ENCODE assay signal across 8 cellular contexts in genomic region chr14:54782803-54783659, GRCh38.
DNase-seq lines count a peak whose midpoint lies in the region; ATAC-seq and TF ChIP-seq lines count a peak whose summit lies in the region.

No MANE protein-coding gene starts in this region.

- H3K27me3 Mint-ChIP-seq in activated CD4-positive, alpha-beta memory T cell treated with anti-CD3 and anti-CD28 coated beads for 36 hours: no peaks in the 10 kb centered on the region

- H3K9me3 Mint-ChIP-seq in activated CD4-positive, alpha-beta memory T cell treated with anti-CD3 and anti-CD28 coated beads for 36 hours: no peaks in the 10 kb centered on the region

- no peaks in the 10 kb centered on the region for H3K36me3 Mint-ChIP-seq in activated CD4-positive, alpha-beta memory T cell treated with anti-CD3 and anti-CD28 coated beads for 36 hours

- POLR2A ChIA-PET in activated CD4-positive, alpha-beta memory T cell treated with anti-CD3 and anti-CD28 coated beads for 36 hours (lab: Charles Lee): no interaction called here

- peaks cover 2% of the 10 kb centered on the region for H3K4me1 Mint-ChIP-seq in activated CD4-positive, alpha-beta memory T cell treated with anti-CD3 and anti-CD28 coated beads for 36 hours (ENCODE audit: low read depth)

- DNase-seq in GM12864 (ENCODE audit: low read depth) (peak; percentile 62), lower lobe of right lung (peak; percentile 66), stomach (no peak)
- DNase-seq in activated CD4-positive, alpha-beta memory T cell treated with anti-CD3 and anti-CD28 coated beads for 36 hours: no peak
- no peak for DNase-seq in central memory CD4-positive, alpha-beta T cell

- intact Hi-C loops in lower lobe of right lung (cut with DNase I) (no loop called here), stomach (cut with DNase I; ENCODE audit: low total_unique reads) (no loop called here)
- intact Hi-C loops in activated CD4-positive, alpha-beta memory T cell treated with anti-CD3 and anti-CD28 coated beads for 36 hours (cut with micrococcal nuclease): no loop called here

- H3K27ac ChIP-seq in lower lobe of right lung: peak overlapping the region; percentile 34
- peak overlapping the region in 1 of 5 donors; percentile 11 for H3K27ac ChIP-seq in stomach

- no peak overlapping the region for H3K4me3 Mint-ChIP-seq in activated CD4-positive, alpha-beta memory T cell treated with anti-CD3 and anti-CD28 coated beads for 36 hours

- H3K9me3 ChIP-seq in lower lobe of right lung (no peaks in the 10 kb centered on the region), stomach (no peaks in the 10 kb centered on the region)

- no peak for TF ChIP-seq EP300 in stomach (IDR thresholded peaks at IDR 0.05)

- no peak for TF ChIP-seq POLR2A in stomach (IDR thresholded peaks at IDR 0.05)

- CTCF ChIA-PET in activated CD4-positive, alpha-beta memory T cell treated with anti-CD3 and anti-CD28 coated beads for 36 hours (lab: Charles Lee): interaction anchor here (0.8 to 1.0 kb wide), 3 partner anchors 10 to 106 kb away, joined by 3 to 5 read pairs (median 4); no protein-coding TSS in a partner anchor

- ATAC-seq in GM19452 (IDR thresholded peaks at IDR 0.05; ENCODE audit: unreplicated experiment) (peak; percentile 93), HG03442 (IDR thresholded peaks at IDR 0.05; ENCODE audit: unreplicated experiment) (peak; percentile 84), lower lobe of right lung (peak; percentile 49 to 56)

- H3K4me1 ChIP-seq in lower lobe of right lung: peaks cover 15% of the 10 kb centered on the region
- peaks cover 0 to 6% (median 3%) of the 10 kb centered on the region in 4 donors for H3K4me1 ChIP-seq in stomach

- H3K27ac Mint-ChIP-seq in activated CD4-positive, alpha-beta memory T cell treated with anti-CD3 and anti-CD28 coated beads for 36 hours: no peak overlapping the region

- WGBS in stomach, 5 donors: 81 to 83% (median 82%) methylated on average over 14 of the region's 14 CpGs

- no peak overlapping the region for H3K4me3 ChIP-seq in GM12864 (ENCODE audit: low read depth, low read length)
- H3K4me3 ChIP-seq in WI38 (ENCODE audit: low read depth, low read length): no peak overlapping the region
- no peak overlapping the region for H3K4me3 ChIP-seq in lower lobe of right lung
- no peak overlapping the region for H3K4me3 ChIP-seq in stomach

- TF ChIP-seq CTCF in GM12864 (IDR thresholded peaks at IDR 0.05; ENCODE audit: low read depth, low read length, missing control alignments): peak; percentile 65
- TF ChIP-seq CTCF in WI38 (IDR thresholded peaks at IDR 0.05; ENCODE audit: low read depth, low read length): peak; percentile 8; the same call in 1 of the 2 replicates
- TF ChIP-seq CTCF in lower lobe of right lung (IDR thresholded peaks at IDR 0.05): peak; percentile 22
- no peak for TF ChIP-seq CTCF in stomach (IDR thresholded peaks at IDR 0.05)

- H3K36me3 ChIP-seq in lower lobe of right lung (peaks cover 46% of the 10 kb centered on the region), stomach (peaks cover 0 to 86% (median 67%) of the 10 kb centered on the region in 4 donors)

- H3K27me3 ChIP-seq in lower lobe of right lung (ENCODE audit: low read depth) (no peaks in the 10 kb centered on the region), stomach (no peaks in the 10 kb centered on the region)

Comparison
In these comparisons a context has a peak if more than half of its experiments do, and no peak if none do; other contexts are left out.
1. DNase-seq: peak in GM12864 (single experiment) and lower lobe of right lung (single experiment); none in activated CD4-positive, alpha-beta memory T cell treated with anti-CD3 and anti-CD28 coated beads for 36 hours (single experiment), stomach (single experiment) and central memory CD4-positive, alpha-beta T cell (single experiment).
2. CTCF ChIP-seq: peak in GM12864 (single experiment), WI38 (single experiment) and lower lobe of right lung (single experiment); none in stomach (0 of 7).
3. Peak in every context shown above with its lines, with median percentiles within 50 percentile points of each other: ATAC-seq.